ENCODE assay signal across 8 cellular contexts in genomic region chr16:53098526-53099317, GRCh38. TPM values are rescaled to one million over a fixed set of nuclear protein-coding genes. Genes with fewer than 3 reads are reported as not detected.
DNase-seq lines count a peak whose midpoint lies in the region; ATAC-seq and TF ChIP-seq lines count a peak whose summit lies in the region.

No MANE protein-coding gene starts in this region.

- ATAC-seq in GM19438 (IDR thresholded peaks at IDR 0.05; ENCODE audit: low read depth, unreplicated experiment), result peak; percentile 53
- peak; percentile 61 for ATAC-seq in HG03521 (IDR thresholded peaks at IDR 0.05; ENCODE audit: unreplicated experiment)

- TF ChIP-seq CTCF in Peyer's patch (IDR thresholded peaks at IDR 0.05), result no peak
- TF ChIP-seq CTCF in neutrophil (IDR thresholded peaks at IDR 0.05), result no peak

- H3K4me1 ChIP-seq in Peyer's patch (peaks cover 5 to 39% (median 27%) of the 10 kb centered on the region in 4 donors), neutrophil (ENCODE audit: control insufficient read depth in 1 of 2, insufficient read depth in 1 of 2, low read depth in 1 of 2, low read length in 1 of 2) (peaks cover 38 to 40% of the 10 kb centered on the region in 2 experiments)

- H3K27ac ChIP-seq in Peyer's patch, result peak overlapping the region; percentile 86 to 94 (median 92)
- H3K27ac ChIP-seq in neutrophil, result peak overlapping the region; percentile 87

- H3K27me3 ChIP-seq in Peyer's patch, result no peaks in the 10 kb centered on the region
- H3K27me3 ChIP-seq in neutrophil, result no peaks in the 10 kb centered on the region

- DNase-seq in CMK (ENCODE audit: low read depth) (peak; percentile 43), Peyer's patch (peak; percentile 75 to 87 (median 78)), germinal center (ENCODE audit: low spot score) (peak; percentile 74), ureter (ENCODE audit: low spot score) (peak; percentile 87)
- DNase-seq in activated effector memory CD4-positive, alpha-beta T cell treated with anti-CD3 and anti-CD28 coated beads, Interleukin-2, amount 50 U/mL, for 16 hours, result peak; percentile 80

- H3K9me3 ChIP-seq in Peyer's patch, result no peaks in the 10 kb centered on the region
- no peaks in the 10 kb centered on the region for H3K9me3 ChIP-seq in neutrophil

- H3K4me3 ChIP-seq in Peyer's patch, result peak overlapping the region; percentile 40 to 52 (median 50)
- peak overlapping the region; percentile 57 to 59 for H3K4me3 ChIP-seq in neutrophil (ENCODE audit: low read depth in 1 of 2, low read length in 1 of 2)

- H3K36me3 ChIP-seq in Peyer's patch (no peaks in the 10 kb centered on the region), neutrophil (no peaks in the 10 kb centered on the region)

- no peak for TF ChIP-seq POLR2A in Peyer's patch (IDR thresholded peaks at IDR 0.05)

RNA-seq across cellular contexts. Expression of gene CHD9, which starts 43.9 kb away (rescaled TPM):
- total RNA-seq in Peyer's patch (100 to 1,000 TPM in 1 of 4 donors, 10 to 100 TPM in 3; 48.4 to 187 (median 79.3) TPM), ureter (135 TPM)

RNA-seq across cellular contexts. Expression of gene CHD9NB, which starts 46.0 kb away (rescaled TPM):
- total RNA-seq in Peyer's patch (1 to 10 TPM in 3 of 4 donors, not detected in 1; 2.4 to 6.9 (median 3.2) TPM), ureter (2.2 TPM)

Comparison
In these comparisons a context has a peak if more than half of its experiments do, and no peak if none do; other contexts are left out.
1. Peak in every context shown above with its lines: DNase-seq, ATAC-seq, H3K4me3 ChIP-seq and H3K27ac ChIP-seq.